ENCODE assay signal across 32 cellular contexts in genomic region chr1:39435597-39435996, GRCh38. TPM values are rescaled to one million over a fixed set of nuclear protein-coding genes. Genes with fewer than 3 reads are reported as not detected.
DNase-seq lines count a peak whose midpoint lies in the region; ATAC-seq and TF ChIP-seq lines count a peak whose summit lies in the region.
"Had no signal": no experiment of that assay in that cellular context is flagged by ENCODE, and none has a peak within 500 bp of the region (broad histone marks: within the 10 kb centered on the region; RNA-seq: fewer than 3 reads in every experiment).

No MANE protein-coding gene starts in this region.

- ATAC-seq in T-helper 17 cell (no peak), GM19023 (IDR thresholded peaks at IDR 0.05; ENCODE audit: unreplicated experiment) (no peak), HG02571 (IDR thresholded peaks at IDR 0.05; ENCODE audit: unreplicated experiment) (no peak)
- ATAC-seq: esophagus mucosa; foreskin keratinocyte; HCT116; naive thymus-derived CD8-positive, alpha-beta T cell had no signal

- H3K4me1 ChIP-seq in rectal smooth muscle tissue (ENCODE audit: control insufficient read depth, insufficient read depth, low read length) = peaks cover 4% of the 10 kb centered on the region
- H3K4me1 ChIP-seq: foreskin keratinocyte had no signal

- H3K9me3 ChIP-seq in T-helper 17 cell (ENCODE audit: control insufficient read depth, low read length, poor library complexity, severe bottlenecking) = no peaks in the 10 kb centered on the region

- H3K36me3 Mint-ChIP-seq in activated naive CD8-positive, alpha-beta T cell = peaks cover 8% of the 10 kb centered on the region
- H3K36me3 Mint-ChIP-seq in activated naive CD8-positive, alpha-beta T cell treated with anti-CD3 and anti-CD28 coated beads for 36 hours = peaks cover 18% of the 10 kb centered on the region
- peaks cover 14% of the 10 kb centered on the region for H3K36me3 Mint-ChIP-seq in T-helper 17 cell (ENCODE audit: low read depth)
- H3K36me3 Mint-ChIP-seq in immature natural killer cell = peaks cover 19 to 60% (median 47%) of the 10 kb centered on the region in 3 donors

- no peak overlapping the region for H3K4me3 ChIP-seq in rectal smooth muscle tissue (ENCODE audit: low read length)
- H3K4me3 ChIP-seq: smooth muscle cell had no signal

- peak overlapping the region; percentile 27 for H3K27ac ChIP-seq in rectal smooth muscle tissue (ENCODE audit: low read depth, low read length)
- H3K27ac ChIP-seq: brain microvascular endothelial cell, foreskin keratinocyte had no signal

- H3K27me3 Mint-ChIP-seq in activated naive CD8-positive, alpha-beta T cell = no peaks in the 10 kb centered on the region
- H3K27me3 Mint-ChIP-seq in activated naive CD8-positive, alpha-beta T cell treated with anti-CD3 and anti-CD28 coated beads for 36 hours = no peaks in the 10 kb centered on the region
- H3K27me3 Mint-ChIP-seq in T-helper 17 cell (no peaks in the 10 kb centered on the region), immature natural killer cell (ENCODE audit: low read depth in 3 of 3) (peaks cover 0 to 6% (median 0%) of the 10 kb centered on the region in 3 donors)
- H3K27me3 Mint-ChIP-seq: B cell; CD8-positive, alpha-beta memory T cell; naive thymus-derived CD8-positive, alpha-beta T cell had no signal

- H3K36me3 ChIP-seq in rectal smooth muscle tissue (ENCODE audit: control insufficient read depth, insufficient read depth, low read length) = peaks cover 19% of the 10 kb centered on the region

- H3K27me3 ChIP-seq in rectal smooth muscle tissue (ENCODE audit: control insufficient read depth, insufficient read depth, low read length) = no peaks in the 10 kb centered on the region
- H3K27me3 ChIP-seq: brain microvascular endothelial cell, foreskin keratinocyte had no signal

- peak overlapping the region; percentile 55 for H3K27ac Mint-ChIP-seq in activated naive CD8-positive, alpha-beta T cell
- no peak overlapping the region for H3K27ac Mint-ChIP-seq in activated naive CD8-positive, alpha-beta T cell treated with anti-CD3 and anti-CD28 coated beads for 36 hours
- H3K27ac Mint-ChIP-seq in T-helper 17 cell = peak overlapping the region; percentile 61
- peak overlapping the region in 4 of 6 donors; percentile 0 to 32 (median 18) for H3K27ac Mint-ChIP-seq in immature natural killer cell
- H3K27ac Mint-ChIP-seq: B cell had no signal

- TF ChIP-seq CTCF in GM10266 (IDR thresholded peaks at IDR 0.05; ENCODE audit: control insufficient read depth, insufficient read depth, low read depth, missing control alignments) = no peak

- peaks cover 1% of the 10 kb centered on the region for H3K4me1 Mint-ChIP-seq in activated naive CD8-positive, alpha-beta T cell (ENCODE audit: low read depth)
- peaks cover 4% of the 10 kb centered on the region for H3K4me1 Mint-ChIP-seq in activated naive CD8-positive, alpha-beta T cell treated with anti-CD3 and anti-CD28 coated beads for 36 hours
- H3K4me1 Mint-ChIP-seq in T-helper 17 cell = peaks cover 3% of the 10 kb centered on the region
- peaks cover 1 to 6% of the 10 kb centered on the region in 2 donors for H3K4me1 Mint-ChIP-seq in immature natural killer cell
- H3K4me1 Mint-ChIP-seq: B cell had no signal

- H3K4me3 Mint-ChIP-seq in activated naive CD8-positive, alpha-beta T cell = no peak overlapping the region
- no peak overlapping the region for H3K4me3 Mint-ChIP-seq in activated naive CD8-positive, alpha-beta T cell treated with anti-CD3 and anti-CD28 coated beads for 36 hours
- no peak overlapping the region for H3K4me3 Mint-ChIP-seq in T-helper 17 cell
- H3K4me3 Mint-ChIP-seq in immature natural killer cell = no peak overlapping the region
- H3K4me3 Mint-ChIP-seq: B cell; CD8-positive, alpha-beta memory T cell; naive thymus-derived CD8-positive, alpha-beta T cell had no signal

- DNase-seq in activated naive CD8-positive, alpha-beta T cell treated with anti-CD3 and anti-CD28 coated beads for 36 hours = no peak
- DNase-seq in T-helper 17 cell (no peak), immature natural killer cell (no peak), GM10266 (ENCODE audit: extremely low spot score) (no peak)
- DNase-seq: activated CD4-positive, alpha-beta T cell treated with anti-CD3 and anti-CD28 coated beads, Interleukin-2, amount 50 U/mL, for 4 hours; activated CD4-positive, CD25-positive, alpha-beta regulatory T cell; activated effector memory CD4-positive, alpha-beta T cell treated with Interleukin-2 at 50 U/mL for 16 hours; brain microvascular endothelial cell; CD8-positive, alpha-beta memory T cell; cortex of kidney; foreskin keratinocyte; Karpas-422; MV-4-11; naive thymus-derived CD8-positive, alpha-beta T cell; NCI-H146; NCI-H446 treated with DMSO at 0.1 percent for 48 hours; NCI-H82; retina; stimulated activated CD4-positive, alpha-beta T cell treated with anti-CD3 and anti-CD28 coated beads, Interleukin-1b, Interleukin-23, amount 100 ng/mL, for 48 hours; stimulated activated CD8-positive, alpha-beta memory T cell treated with anti-CD3 and anti-CD28 coated beads, Interleukin-4, amount 100 ng/mL, for 48 hours; T-helper 1 cell had no signal

- H3K9ac ChIP-seq in rectal smooth muscle tissue (ENCODE audit: low read length) = no peak overlapping the region

- H3K9me3 Mint-ChIP-seq in activated naive CD8-positive, alpha-beta T cell (ENCODE audit: low read depth) = no peaks in the 10 kb centered on the region
- H3K9me3 Mint-ChIP-seq in activated naive CD8-positive, alpha-beta T cell treated with anti-CD3 and anti-CD28 coated beads for 36 hours = no peaks in the 10 kb centered on the region
- H3K9me3 Mint-ChIP-seq in immature natural killer cell = no peaks in the 10 kb centered on the region
- H3K9me3 Mint-ChIP-seq: CD8-positive, alpha-beta memory T cell; naive thymus-derived CD8-positive, alpha-beta T cell had no signal

RNA-seq across cellular contexts. Expression of gene BMP8A, which starts 55.8 kb away (rescaled TPM):
- total RNA-seq in activated naive CD8-positive, alpha-beta T cell treated with anti-CD3 and anti-CD28 coated beads for 36 hours = under 1 TPM; 0.14 to 0.16 TPM
- total RNA-seq in T-helper 17 cell = under 1 TPM in 1 of 2 donors, not detected in 1; 0.23 TPM
- not detected for polyA plus RNA-seq in immature natural killer cell
- total RNA-seq: A673; esophagus mucosa; foreskin keratinocyte; naive thymus-derived CD8-positive, alpha-beta T cell; osteocyte; RPMI7951 had no signal
- polyA plus RNA-seq: CD8-positive, alpha-beta memory T cell; foreskin keratinocyte; naive thymus-derived CD8-positive, alpha-beta T cell had no signal
